ENCODE assay signal across 34 cellular contexts in the genomic region with DNA sequence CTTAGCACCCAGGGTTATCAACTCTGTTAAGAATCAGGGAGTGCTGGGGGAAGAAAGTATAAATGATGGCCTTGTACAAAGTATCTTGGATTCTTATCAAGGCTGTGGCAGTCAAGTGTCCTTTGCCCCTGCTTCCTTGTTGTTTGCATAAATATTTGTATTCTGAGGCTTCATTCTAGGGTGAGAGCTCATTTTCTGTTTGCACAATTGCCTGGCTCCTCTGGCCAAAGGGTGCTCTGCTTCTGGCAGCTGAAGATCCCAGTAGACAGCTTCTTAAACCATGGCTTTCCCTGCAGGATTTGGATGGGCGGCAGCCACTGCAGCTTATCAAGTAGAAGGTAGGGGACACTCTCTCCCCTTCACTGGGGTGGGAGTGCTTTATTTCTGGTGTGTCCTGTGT. TPM values are rescaled to one million over a fixed set of nuclear protein-coding genes. Genes with fewer than 3 reads are reported as not detected.
A peak's percentile ranks its signal among the peaks of the same experiment; 100 is the strongest.
DNase-seq lines count a peak whose midpoint lies in the region; ATAC-seq and TF ChIP-seq lines count a peak whose summit lies in the region.
"Had no signal": no experiment of that assay in that cellular context is flagged by ENCODE, and none has a peak within 500 bp of the region (broad histone marks: within the 10 kb centered on the region; RNA-seq: fewer than 3 reads in every experiment).

A gene (plus strand): TSS at position 202 of the 400 bp plus-strand sequence.

- peaks cover 3% of the 10 kb centered on the region for H3K4me1 Mint-ChIP-seq in type B pancreatic cell (ENCODE audit: unreplicated experiment)

- H3K27ac ChIP-seq in WERI-Rb-1 = no peak within 1 kb of the TSS
- no peak within 1 kb of the TSS for H3K27ac ChIP-seq in tibial artery
- H3K27ac ChIP-seq: A549, SJSA1, tibial nerve had no signal

- DNase-seq in NCI-H748 (lab: John Stamatoyannopoulos, UW; ENCODE audit: unreplicated experiment) = peak; percentile 32
- no peak for DNase-seq in NCI-H748 treated with DMSO at 0.1 percent for 48 hours (lab: John Stamatoyannopoulos, UW)
- peak; percentile 26 for DNase-seq in WERI-Rb-1
- DNase-seq in left lobe of liver (ENCODE audit: low spot score) = peak; percentile 77
- DNase-seq in type B pancreatic cell (ENCODE audit: extremely low spot score, unreplicated experiment) = no peak
- DNase-seq in SKM-1 (lab: John Stamatoyannopoulos, UW; ENCODE audit: unreplicated experiment) = no peak
- no peak for DNase-seq in activated CD8-positive, alpha-beta memory T cell treated with anti-CD3 and anti-CD28 coated beads, Interleukin-2, amount 50 U/mL, for 4 hours
- DNase-seq in tibial artery = no peak
- DNase-seq: activated CD4-positive, alpha-beta T cell treated with anti-CD3 and anti-CD28 coated beads for 36 hours; activated CD8-positive, alpha-beta T cell treated with anti-CD3 and anti-CD28 coated beads, Interleukin-2, amount 10 ng/mL, durations not matched to agents 7 days and 5 days; activated effector memory CD4-positive, alpha-beta T cell treated with anti-CD3 and anti-CD28 coated beads, Interleukin-2, amount 50 U/mL, for 16 hours; activated naive CD8-positive, alpha-beta T cell treated with anti-CD3 and anti-CD28 coated beads for 36 hours; activated T-cell treated with anti-CD3 and anti-CD28 coated beads, Interleukin-2, amount 50 U/mL, for 1 hour; AML-193; aorta; CD4-positive, alpha-beta T cell; effector memory CD4-positive, alpha-beta T cell; EL; head of caudate nucleus; mesenchymal stem cell; naive B cell; NCI-H1048; NCI-H446 treated with DMSO at 0.1 percent for 48 hours; nucleus accumbens; T-helper 2 cell had no signal

- H3K4me1 ChIP-seq in tibial artery = no peaks in the 10 kb centered on the region
- H3K4me1 ChIP-seq: A549, SJSA1, tibial nerve had no signal

- H3K36me3 ChIP-seq in WERI-Rb-1 = no peaks in the 10 kb centered on the region
- H3K36me3 ChIP-seq in tibial artery = no peaks in the 10 kb centered on the region
- H3K36me3 ChIP-seq: SJSA1, tibial nerve had no signal

- H3K9me3 ChIP-seq in WERI-Rb-1 (ENCODE audit: severe bottlenecking) (no peaks in the 10 kb centered on the region), tibial artery (no peaks in the 10 kb centered on the region)
- H3K9me3 ChIP-seq: A549, SJSA1, tibial nerve had no signal

- no peak within 1 kb of the TSS for H3K27ac Mint-ChIP-seq in type B pancreatic cell
- H3K27ac Mint-ChIP-seq: activated CD4-positive, alpha-beta T cell treated with anti-CD3 and anti-CD28 coated beads for 36 hours; activated CD8-positive, alpha-beta T cell treated with anti-CD3 and anti-CD28 coated beads, Interleukin-2, amount 10 ng/mL, durations not matched to agents 7 days and 5 days; activated naive CD8-positive, alpha-beta T cell treated with anti-CD3 and anti-CD28 coated beads for 36 hours; CD4-positive, alpha-beta T cell; naive B cell had no signal

- no peak within 1 kb of the TSS for H3K4me3 ChIP-seq in WERI-Rb-1 (ENCODE audit: low read depth, low read length)
- no peak within 1 kb of the TSS for H3K4me3 ChIP-seq in tibial artery
- H3K4me3 ChIP-seq: A549, GM12878, SJSA1, tibial nerve had no signal

- peak within 1 kb of the TSS; percentile 31 for H3K4me3 Mint-ChIP-seq in type B pancreatic cell
- H3K4me3 Mint-ChIP-seq: activated CD4-positive, alpha-beta T cell treated with anti-CD3 and anti-CD28 coated beads for 36 hours; activated CD8-positive, alpha-beta T cell treated with anti-CD3 and anti-CD28 coated beads, Interleukin-2, amount 10 ng/mL, durations not matched to agents 7 days and 5 days; activated naive CD8-positive, alpha-beta T cell treated with anti-CD3 and anti-CD28 coated beads for 36 hours; CD4-positive, alpha-beta T cell had no signal

- H3K27me3 Mint-ChIP-seq in type B pancreatic cell = peaks cover 11% of the 10 kb centered on the region
- H3K27me3 Mint-ChIP-seq: activated CD4-positive, alpha-beta T cell treated with anti-CD3 and anti-CD28 coated beads for 36 hours; CD4-positive, alpha-beta T cell; naive B cell had no signal

- H3K36me3 Mint-ChIP-seq in type B pancreatic cell = no peaks in the 10 kb centered on the region
- H3K36me3 Mint-ChIP-seq: activated naive CD8-positive, alpha-beta T cell treated with anti-CD3 and anti-CD28 coated beads for 36 hours; naive B cell had no signal

- H3K27me3 ChIP-seq in WERI-Rb-1 (ENCODE audit: insufficient read depth, low read depth, severe bottlenecking) (no peaks in the 10 kb centered on the region), tibial artery (no peaks in the 10 kb centered on the region)
- H3K27me3 ChIP-seq: SJSA1, tibial nerve had no signal

- H3K9me3 Mint-ChIP-seq in type B pancreatic cell = no peaks in the 10 kb centered on the region
- H3K9me3 Mint-ChIP-seq: activated naive CD8-positive, alpha-beta T cell treated with anti-CD3 and anti-CD28 coated beads for 36 hours; CD4-positive, alpha-beta T cell; naive B cell had no signal

- intact Hi-C loops in tibial artery (cut with DNase I; ENCODE audit: low total_unique reads) = loop anchor here (2.0 to 10.0 kb wide), 2 partner anchors 280 to 908 kb away; no protein-coding TSS in a partner anchor

- TF ChIP-seq CTCF in WERI-Rb-1 (IDR thresholded peaks at IDR 0.05; ENCODE audit: low read depth, low read length) (peak; percentile 38; the same call in 1 of the 2 replicates), type B pancreatic cell (conservative IDR thresholded peaks at IDR 0.05) (no peak), tibial artery (IDR thresholded peaks at IDR 0.05) (no peak)

- ATAC-seq in left lobe of liver = peak; percentile 72
- ATAC-seq: A549; activated CD4-positive, alpha-beta T cell treated with anti-CD3 and anti-CD28 coated beads for 36 hours; activated CD8-positive, alpha-beta T cell treated with anti-CD3 and anti-CD28 coated beads, Interleukin-2, amount 10 ng/mL, durations not matched to agents 7 days and 5 days; GM12878 had no signal

RNA-seq across cellular contexts. Expression of the gene that starts here (rescaled TPM):
- total RNA-seq in left lobe of liver (57.4 TPM), type B pancreatic cell (ENCODE audit: low replicate concordance) (1.4 and 3.8 TPM in 2 replicates)
- total RNA-seq: activated CD4-positive, alpha-beta T cell treated with anti-CD3 and anti-CD28 coated beads for 36 hours; activated CD8-positive, alpha-beta T cell treated with anti-CD3 and anti-CD28 coated beads, Interleukin-2, amount 10 ng/mL, durations not matched to agents 7 days and 5 days; activated naive CD8-positive, alpha-beta T cell treated with anti-CD3 and anti-CD28 coated beads for 36 hours; aorta; CD4-positive, alpha-beta T cell; fibroblast of villous mesenchyme; LHCN-M2; pulmonary artery endothelial cell; RPMI7951; SJSA1; skeletal muscle tissue; tibial nerve had no signal

Comparison
In these comparisons a context has a peak if more than half of its experiments do, and no peak if none do; other contexts are left out.
1. RNA of the gene that starts here (total RNA-seq): 57.4 TPM in left lobe of liver (single experiment); 1.4 to 3.8 TPM in type B pancreatic cell; every median in the first group is over 10 times any median in the second.
2. DNase-seq: peak in NCI-H748 (single experiment), WERI-Rb-1 (single experiment) and left lobe of liver (single experiment); none in NCI-H748 treated with DMSO at 0.1 percent for 48 hours (single experiment), type B pancreatic cell (single experiment), SKM-1 (single experiment), activated CD8-positive, alpha-beta memory T cell treated with anti-CD3 and anti-CD28 coated beads, Interleukin-2, amount 50 U/mL, for 4 hours (single experiment) and tibial artery (0 of 2).